In genomic region chr2:130985831-130986649, GRCh38 we compare ENCODE assay signal across 19 cellular contexts.
"Had no signal": no experiment of that assay in that cellular context is flagged by ENCODE, and none has a peak within 500 bp of the region (broad histone marks: within the 10 kb centered on the region; RNA-seq: fewer than 3 reads in every experiment).

No MANE protein-coding gene starts in this region.

- H3K36me3 ChIP-seq: transverse colon had no signal

- H3K4me2 ChIP-seq: hepatocyte had no signal

- H2AFZ ChIP-seq: hepatocyte had no signal

- H3K27me3 ChIP-seq: hepatocyte, transverse colon had no signal

- H3K4me1 Mint-ChIP-seq: activated naive CD4-positive, alpha-beta T cell treated with anti-CD3 and anti-CD28 coated beads, Interleukin-2, amount 50 U/mL, for 24 hours; WTC11 had no signal

- H3K9me3 ChIP-seq: mucosa of descending colon, transverse colon had no signal

- DNase-seq: activated CD4-positive, alpha-beta T cell treated with anti-CD3 and anti-CD28 coated beads for 4 hours; activated CD8-positive, alpha-beta memory T cell treated with anti-CD3 and anti-CD28 coated beads, Interleukin-2, amount 50 U/mL, for 4 hours; activated CD8-positive, alpha-beta T cell treated with anti-CD3 and anti-CD28 coated beads for 36 hours; activated effector memory CD4-positive, alpha-beta T cell treated with anti-CD3 and anti-CD28 coated beads, Interleukin-2, amount 50 U/mL, for 16 hours; activated T-cell treated with anti-CD3 and anti-CD28 coated beads, Interleukin-2, amount 50 U/mL, for 48 hours; amniotic stem cell; caudate nucleus; islet precursor cell; mammary epithelial cell; mucosa of descending colon; naive thymus-derived CD4-positive, alpha-beta T cell; retina; stimulated activated CD4-positive, alpha-beta T cell treated with anti-CD3 and anti-CD28 coated beads, Interleukin-4, amount 100 ng/mL, for 1 hour; stimulated activated naive B cell treated with anti-CD40 and anti-IgM and Interleukin-4, amounts not matched to agents 10 μg/mL and 1 μg/mL and 100 μg/mL, for 72 hours; transverse colon had no signal

- H3K9me3 Mint-ChIP-seq: activated CD8-positive, alpha-beta T cell treated with anti-CD3 and anti-CD28 coated beads for 36 hours; activated naive CD4-positive, alpha-beta T cell treated with anti-CD3 and anti-CD28 coated beads, Interleukin-2, amount 50 U/mL, for 24 hours had no signal

- H3K4me1 ChIP-seq: transverse colon had no signal

- H3K4me3 Mint-ChIP-seq: activated CD8-positive, alpha-beta T cell treated with anti-CD3 and anti-CD28 coated beads for 36 hours; activated naive CD4-positive, alpha-beta T cell treated with anti-CD3 and anti-CD28 coated beads, Interleukin-2, amount 50 U/mL, for 24 hours; stimulated activated naive B cell treated with anti-CD40 and anti-IgM and Interleukin-4, amounts not matched to agents 10 μg/mL and 1 μg/mL and 100 μg/mL, for 72 hours; WTC11 had no signal

- H3K36me3 Mint-ChIP-seq: activated naive CD4-positive, alpha-beta T cell treated with anti-CD3 and anti-CD28 coated beads, Interleukin-2, amount 50 U/mL, for 24 hours; naive thymus-derived CD4-positive, alpha-beta T cell; stimulated activated naive B cell treated with anti-CD40 and anti-IgM and Interleukin-4, amounts not matched to agents 10 μg/mL and 1 μg/mL and 100 μg/mL, for 72 hours had no signal

- H3K79me2 ChIP-seq: hepatocyte had no signal

- H3K27ac ChIP-seq: hepatocyte, transverse colon had no signal

- H3K27me3 Mint-ChIP-seq: activated CD8-positive, alpha-beta T cell treated with anti-CD3 and anti-CD28 coated beads for 36 hours; activated naive CD4-positive, alpha-beta T cell treated with anti-CD3 and anti-CD28 coated beads, Interleukin-2, amount 50 U/mL, for 24 hours; stimulated activated naive B cell treated with anti-CD40 and anti-IgM and Interleukin-4, amounts not matched to agents 10 μg/mL and 1 μg/mL and 100 μg/mL, for 72 hours had no signal

- H3K4me3 ChIP-seq: hepatocyte, mucosa of descending colon, transverse colon had no signal

- H3K27ac Mint-ChIP-seq: activated CD8-positive, alpha-beta T cell treated with anti-CD3 and anti-CD28 coated beads for 36 hours; activated naive CD4-positive, alpha-beta T cell treated with anti-CD3 and anti-CD28 coated beads, Interleukin-2, amount 50 U/mL, for 24 hours; naive thymus-derived CD4-positive, alpha-beta T cell; stimulated activated naive B cell treated with anti-CD40 and anti-IgM and Interleukin-4, amounts not matched to agents 10 μg/mL and 1 μg/mL and 100 μg/mL, for 72 hours; WTC11 had no signal

- ATAC-seq: activated CD8-positive, alpha-beta T cell treated with anti-CD3 and anti-CD28 coated beads for 36 hours; left lobe of liver; mucosa of descending colon; naive thymus-derived CD4-positive, alpha-beta T cell; stimulated activated naive B cell treated with anti-CD40 and anti-IgM and Interleukin-4, amounts not matched to agents 10 μg/mL and 1 μg/mL and 100 μg/mL, for 72 hours had no signal
